In genomic region chr2:54240515-54241219, GRCh38 we compare ENCODE assay signal across 15 cellular contexts. TPM values are rescaled to one million over a fixed set of nuclear protein-coding genes. Genes with fewer than 3 reads are reported as not detected.
A peak's percentile ranks its signal among the peaks of the same experiment; 100 is the strongest.
DNase-seq lines count a peak whose midpoint lies in the region; ATAC-seq, FAIRE-seq and TF ChIP-seq lines count a peak whose summit lies in the region.
"Had no signal": no experiment of that assay in that cellular context is flagged by ENCODE, and none has a peak within 500 bp of the region (broad histone marks: within the 10 kb centered on the region; RNA-seq: fewer than 3 reads in every experiment).

No MANE protein-coding gene starts in this region.

- intact Hi-C loops in left lung (cut with DNase I): no loop called here
- intact Hi-C loops in thyroid gland (cut with DNase I): no loop called here

- TF ChIP-seq CTCF in left lung (IDR thresholded peaks at IDR 0.05) (no peak), thyroid gland (IDR thresholded peaks at IDR 0.05) (no peak)

- H3K4me3 ChIP-seq in left lung (no peak overlapping the region), thyroid gland (replicated peaks in 1 of 3) (no peak overlapping the region)
- H3K4me3 ChIP-seq: GM12878, lung had no signal

- peaks cover 0 to 6% of the 10 kb centered on the region in 2 donors for H3K9me3 ChIP-seq in left lung
- H3K9me3 ChIP-seq in thyroid gland: no peaks in the 10 kb centered on the region

- no peak overlapping the region for H3K27ac ChIP-seq in left lung
- H3K27ac ChIP-seq in thyroid gland: peak overlapping the region; percentile 69 to 80 (median 69)

- peak; percentile 29 for ATAC-seq in left lung
- ATAC-seq in HG02571 (IDR thresholded peaks at IDR 0.05; ENCODE audit: unreplicated experiment): no peak
- ATAC-seq: activated T-cell treated with anti-CD3 and anti-CD28 coated beads, Interleukin-2, amount 50 U/mL, for 4 hours; GM12878 had no signal

- 30 to 39% methylated on average over 4 of the region's 4 CpGs for WGBS in thyroid gland, 2 donors

- peak; percentile 48 for DNase-seq in HS-27A (ENCODE audit: low read depth)
- DNase-seq in dedifferentiated amniotic fluid mesenchymal stem cell (ENCODE audit: extremely low spot score): peak; percentile 17
- DNase-seq in left lung: no peak
- DNase-seq in thyroid gland: peak; percentile 22 to 27
- DNase-seq in NOMO-1 treated with dmso at 0.1 percent for 144 hours (lab: John Stamatoyannopoulos, UW; ENCODE audit: unreplicated experiment): no peak
- DNase-seq in kidney glomerular epithelial cell (lab: John Stamatoyannopoulos, UW): no peak
- no peak for DNase-seq in GM12892 (ENCODE audit: insufficient read length)
- DNase-seq: activated T-cell treated with anti-CD3 and anti-CD28 coated beads, Interleukin-2, amount 50 U/mL, for 4 hours; foreskin melanocyte; NCI-H526 treated with DMSO at 0.1 percent for 48 hours had no signal

- FAIRE-seq in GM12892 (lab: Jason Lieb, UNC): no peak
- FAIRE-seq: bronchial epithelial cell, GM12878 had no signal

- no peaks in the 10 kb centered on the region for H3K36me3 ChIP-seq in left lung
- no peaks in the 10 kb centered on the region for H3K36me3 ChIP-seq in thyroid gland

- H3K27me3 ChIP-seq in left lung (no peaks in the 10 kb centered on the region), thyroid gland (no peaks in the 10 kb centered on the region)

- H3K4me1 ChIP-seq in left lung (no peaks in the 10 kb centered on the region), thyroid gland (peaks cover 17 to 19% of the 10 kb centered on the region in 2 donors)

- no peak for TF ChIP-seq POLR2A in thyroid gland (IDR thresholded peaks at IDR 0.05)
- TF ChIP-seq POLR2A in GM12892 (IDR thresholded peaks at IDR 0.05; ENCODE audit: low read depth, low read length): no peak

RNA-seq across cellular contexts. Expression of gene TSPYL6, which starts 15.4 kb away (rescaled TPM):
- not detected for total RNA-seq in left lung
- total RNA-seq in thyroid gland: under 1 TPM in 2 of 4 donors, not detected in 2; 0.22 to 0.54 TPM
- not detected for polyA plus RNA-seq in GM12892 (2012; ENCODE audit: missing spikeins)
- total RNA-seq: activated T-cell treated with anti-CD3 and anti-CD28 coated beads, Interleukin-2, amount 50 U/mL, for 4 hours; bronchial epithelial cell; GM12878; SK-MEL-5 had no signal
- polyA plus RNA-seq: GM12878, lung had no signal

Comparison
In these comparisons a context has a peak if more than half of its experiments do, and no peak if none do; other contexts are left out.
1. DNase-seq: peak in HS-27A (single experiment), dedifferentiated amniotic fluid mesenchymal stem cell (single experiment) and thyroid gland (2 of 2); none in left lung (0 of 2), NOMO-1 treated with dmso at 0.1 percent for 144 hours (single experiment), kidney glomerular epithelial cell (single experiment) and GM12892 (single experiment).
2. H3K27ac ChIP-seq: peak in thyroid gland (3 of 3); none in left lung (0 of 2).